In the genomic region with DNA sequence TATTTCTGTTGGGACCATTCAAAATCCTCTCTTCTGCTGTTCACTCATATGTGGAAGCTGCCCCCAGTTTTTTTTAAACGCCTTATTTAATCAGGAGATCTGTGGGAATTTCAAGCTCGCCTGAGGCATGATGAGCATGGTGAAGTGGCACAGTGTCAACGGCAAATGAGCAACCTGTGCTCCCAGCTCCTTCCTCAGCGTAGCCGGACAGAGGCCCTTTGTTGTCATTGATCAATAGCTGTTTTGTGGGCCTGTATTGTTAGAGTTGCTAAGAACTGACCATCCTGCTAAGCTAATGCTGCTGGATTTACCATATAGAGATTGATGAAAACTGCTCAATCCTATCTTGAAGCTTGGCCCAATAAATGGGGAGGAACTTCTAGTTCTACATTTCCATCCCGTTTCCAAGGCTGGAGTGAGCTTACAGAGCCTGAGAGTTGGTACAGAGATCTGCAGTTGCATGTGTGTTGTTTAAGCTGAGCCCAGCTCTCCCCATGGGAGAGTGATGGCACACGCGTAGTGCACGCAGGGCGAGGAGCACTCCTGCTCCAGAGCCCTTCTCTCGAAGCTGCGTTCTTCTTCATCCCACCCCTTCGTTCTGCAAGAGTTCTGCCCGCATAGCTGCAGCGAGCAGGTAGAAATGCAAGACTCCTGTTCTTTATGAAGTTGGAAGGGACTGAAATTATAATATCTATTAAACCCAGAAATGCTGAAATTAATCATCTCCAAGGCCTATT, we compare ENCODE assay signal across 20 cellular contexts.
DNase-seq lines count a peak whose midpoint lies in the region; ATAC-seq and TF ChIP-seq lines count a peak whose summit lies in the region.
"Had no signal": no experiment of that assay in that cellular context is flagged by ENCODE, and none has a peak within 500 bp of the region (broad histone marks: within the 10 kb centered on the region; RNA-seq: fewer than 3 reads in every experiment).

No MANE protein-coding gene starts in this region.

- no peaks in the 10 kb centered on the region for H3K27me3 Mint-ChIP-seq in MCF 10A (ENCODE audit: insufficient read depth, unreplicated experiment)
- H3K27me3 Mint-ChIP-seq in neural crest cell (ENCODE audit: low read depth), result no peaks in the 10 kb centered on the region
- H3K27me3 Mint-ChIP-seq: B cell had no signal

- in situ Hi-C loops in mammary epithelial cell (cut with MboI; ENCODE audit: low sequenced_read_pairs in 2 of 2), result no loop called here

- dilution Hi-C loops in mammary epithelial cell (cut with HindIII; ENCODE audit: low sequenced_read_pairs), result loop anchor here (10.0 kb wide), 1 partner anchor 153 kb away; no protein-coding TSS in a partner anchor

- no peak overlapping the region for H3K9ac ChIP-seq in mammary epithelial cell (ENCODE audit: insufficient read depth, low read length)

- no peaks in the 10 kb centered on the region for H3K36me3 ChIP-seq in mammary epithelial cell (ENCODE audit: insufficient read depth, low read length)
- H3K36me3 ChIP-seq: HAP-1 had no signal

- no peaks in the 10 kb centered on the region for H3K9me3 ChIP-seq in mammary epithelial cell (replicated peaks; ENCODE audit: insufficient read depth, low read length)
- H3K9me3 ChIP-seq: HAP-1 had no signal

- peaks cover 13% of the 10 kb centered on the region for H3K4me1 Mint-ChIP-seq in MCF 10A (ENCODE audit: insufficient read depth, unreplicated experiment)
- H3K4me1 Mint-ChIP-seq in neural crest cell, result peaks cover 23% of the 10 kb centered on the region
- H3K4me1 Mint-ChIP-seq: B cell had no signal

- no peaks in the 10 kb centered on the region for H3K27me3 ChIP-seq in mammary epithelial cell (ENCODE audit: insufficient read depth, low read length)

- H3K36me3 Mint-ChIP-seq in MCF 10A (ENCODE audit: insufficient read depth, unreplicated experiment), result no peaks in the 10 kb centered on the region
- H3K36me3 Mint-ChIP-seq in neural crest cell (ENCODE audit: low read depth), result peaks cover 8% of the 10 kb centered on the region

- ATAC-seq in HG02678 (IDR thresholded peaks at IDR 0.05; ENCODE audit: unreplicated experiment), result no peak
- ATAC-seq: GM12878, PC-3 had no signal

- BruUV-seq in mammary epithelial cell (replicated peaks; lab: Mats Ljungman, UMichigan), result no TSS peak
- BruUV-seq in MCF 10A (replicated peaks; lab: Mats Ljungman, UMichigan), result no TSS peak

- WGBS in mammary epithelial cell (ENCODE audit: low coverage, missing lambda C conversion rate), result 62% methylated on average over 15 of the region's 15 CpGs

- peaks cover 21% of the 10 kb centered on the region for H3K4me1 ChIP-seq in mammary epithelial cell (ENCODE audit: insufficient read depth, low read length)
- H3K4me1 ChIP-seq: Caco-2, HAP-1 had no signal

- H3K4me3 ChIP-seq in mammary epithelial cell (replicated peaks in 1 of 3; ENCODE audit: insufficient read depth in 1 of 3, low read depth in 2 of 3, low read length in 3 of 3), result no peak overlapping the region
- H3K4me3 ChIP-seq: GM12878, HAP-1 had no signal

- H3K27ac ChIP-seq in mammary epithelial cell (ENCODE audit: insufficient read depth, low read depth, low read length) (no peak overlapping the region), temporal lobe (ENCODE audit: low read depth, low read length) (peak overlapping the region; percentile 78)
- H3K27ac ChIP-seq: 22Rv1 had no signal

- no peaks in the 10 kb centered on the region for H4K20me1 ChIP-seq in mammary epithelial cell (ENCODE audit: insufficient read depth, low read length)

- no peak for TF ChIP-seq CTCF in mammary epithelial cell (conservative IDR thresholded peaks at IDR 0.05 in 1 of 2, IDR thresholded peaks at IDR 0.05 in 1 of 2; ENCODE audit: extremely low read depth in 1 of 2, insufficient read depth in 1 of 2, low read depth in 1 of 2, low read length in 2 of 2)
- TF ChIP-seq CTCF in MCF 10A (IDR thresholded peaks at IDR 0.05; ENCODE audit: unreplicated experiment), result no peak
- no peak for TF ChIP-seq CTCF in neural crest cell (conservative IDR thresholded peaks at IDR 0.05)

- peak overlapping the region; percentile 40 for H2AFZ ChIP-seq in mammary epithelial cell (ENCODE audit: low read depth, low read length)

- CTCF ChIA-PET in mammary epithelial cell (lab: Charles Lee; ENCODE audit: low non-redundant PET) (no interaction called here), MCF 10A (lab: Yijun Ruan, JAX) (no interaction called here)

- H3K4me3 Mint-ChIP-seq in MCF 10A (ENCODE audit: unreplicated experiment) (no peak overlapping the region), neural crest cell (peak overlapping the region; percentile 10)
- H3K4me3 Mint-ChIP-seq: B cell had no signal

- H3K27ac Mint-ChIP-seq in MCF 10A (ENCODE audit: low read depth, unreplicated experiment), result no peak overlapping the region
- H3K27ac Mint-ChIP-seq in neural crest cell (ENCODE audit: unreplicated experiment), result peak overlapping the region; percentile 83
- H3K27ac Mint-ChIP-seq: B cell had no signal

- DNase-seq in mammary epithelial cell (peak; percentile 57), MCF 10A (ENCODE audit: unreplicated experiment) (no peak), hippocampal formation (lab: John Stamatoyannopoulos, UW) (peak; percentile 29 to 30), neural crest cell (ENCODE audit: low read depth, low spot score) (peak; percentile 24), NCI-H1694 (lab: John Stamatoyannopoulos, UW) (no peak), NAMALWA (ENCODE audit: low spot score) (no peak)
- DNase-seq: Caco-2, KBM-7, MV-4-11, NCI-H1417, NCI-H187 treated with DMSO at 0.1 percent for 48 hours, NCI-H226, NCI-H524, PC-3 had no signal

- POLR2A ChIA-PET in MCF 10A (lab: Yijun Ruan, JAX), result interaction anchor here (0.9 kb wide), 1 partner anchor 38 kb away, joined by 3 read pairs; no protein-coding TSS in a partner anchor

- no peaks in the 10 kb centered on the region for H3K79me2 ChIP-seq in mammary epithelial cell (ENCODE audit: insufficient read depth, low read length)

- no peak overlapping the region for H3K4me2 ChIP-seq in mammary epithelial cell (ENCODE audit: insufficient read depth, low read depth, low read length)

- H3K9me3 Mint-ChIP-seq in MCF 10A (ENCODE audit: unreplicated experiment), result peaks cover 7% of the 10 kb centered on the region
- peaks cover 4% of the 10 kb centered on the region for H3K9me3 Mint-ChIP-seq in neural crest cell

- intact Hi-C loops in mammary epithelial cell (cut with micrococcal nuclease) (no loop called here), MCF 10A (cut with micrococcal nuclease) (no loop called here)

Comparison
In these comparisons a context has a peak if more than half of its experiments do, and no peak if none do; other contexts are left out.
1. DNase-seq: peak in mammary epithelial cell (single experiment), hippocampal formation (2 of 2) and neural crest cell (single experiment); none in MCF 10A (single experiment), NCI-H1694 (single experiment) and NAMALWA (single experiment).